ENCODE assay signal across 9 cellular contexts in the genomic region with DNA sequence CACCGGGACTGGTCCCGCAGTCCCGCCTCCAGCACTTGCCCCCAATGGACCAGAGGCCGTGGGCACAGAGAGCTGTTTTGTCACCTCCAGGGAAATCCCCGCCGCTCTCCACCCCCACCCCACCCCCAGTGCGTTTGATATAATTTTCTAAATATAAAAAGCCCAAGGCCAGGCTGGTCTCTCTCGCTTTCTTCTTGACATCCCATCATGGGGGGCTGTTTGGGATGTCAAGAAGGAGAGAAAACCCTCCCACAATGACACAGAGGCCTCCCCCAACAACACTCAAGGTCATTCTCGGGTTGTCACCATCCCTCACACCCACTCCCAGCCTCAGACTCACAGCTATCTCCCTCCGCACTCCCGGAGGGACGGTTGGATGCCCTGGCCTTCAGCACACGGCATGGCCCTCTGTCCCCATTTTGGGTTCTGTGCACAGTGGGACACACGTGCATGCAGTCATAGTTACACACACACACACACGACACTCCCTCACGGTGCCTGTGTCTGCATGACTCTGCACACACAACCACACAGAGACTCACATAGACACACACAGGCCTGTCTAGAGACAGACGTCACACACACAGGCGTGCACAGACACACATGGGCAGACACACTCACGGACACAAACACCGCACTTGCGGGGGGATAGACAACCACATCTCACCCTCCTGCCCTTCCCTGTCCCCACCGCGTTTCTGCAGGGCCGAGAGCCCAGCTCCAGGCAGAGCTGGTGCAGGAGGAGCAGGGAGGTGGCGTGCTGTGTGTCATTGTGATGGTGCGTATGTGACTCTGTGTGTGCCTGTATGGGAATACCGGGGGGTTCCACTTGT. TPM values are rescaled to one million over a fixed set of nuclear protein-coding genes. Genes with fewer than 3 reads are reported as not detected.
DNase-seq lines count a peak whose midpoint lies in the region; ATAC-seq, FAIRE-seq and TF ChIP-seq lines count a peak whose summit lies in the region.
"Had no signal": no experiment of that assay in that cellular context is flagged by ENCODE, and none has a peak within 500 bp of the region (broad histone marks: within the 10 kb centered on the region; RNA-seq: fewer than 3 reads in every experiment).

No MANE protein-coding gene starts in this region.

- peak overlapping the region; percentile 87 for H3K4me2 ChIP-seq in A549

- no peak for TF ChIP-seq POLR2A in A549 (IDR thresholded peaks at IDR 0.05; ENCODE audit: low read length)

- H3K9me3 ChIP-seq in A549: no peaks in the 10 kb centered on the region

- peak overlapping the region; percentile 95 to 100 for H3K27ac ChIP-seq in A549
- peak overlapping the region; percentile 71 to 100 (median 92) for H3K27ac ChIP-seq in dorsolateral prefrontal cortex

- intact Hi-C loops in dorsolateral prefrontal cortex (cut with DNase I): loop anchor here in 1 of 2 donors (2.0 kb wide), 1 partner anchor 43 kb away; no protein-coding TSS in a partner anchor

- H3K4me3 ChIP-seq in A549 (peak overlapping the region; percentile 97), dorsolateral prefrontal cortex (peak overlapping the region; percentile 54 to 98 (median 76))

- peak overlapping the region; percentile 54 for H3K4me3 Mint-ChIP-seq in nephron progenitor cell

- no peak for TF ChIP-seq EP300 in A549 (IDR thresholded peaks at IDR 0.05)

- H3K36me3 Mint-ChIP-seq in nephron progenitor cell (ENCODE audit: low read depth): no peaks in the 10 kb centered on the region

- DNase-seq in A549 (ENCODE audit: low read depth in 1 of 2, low spot score in 1 of 2): no peak
- peak; percentile 29 for DNase-seq in NCI-H69 (lab: John Stamatoyannopoulos, UW)
- DNase-seq in dorsolateral prefrontal cortex: peak in 1 of 10 donors; percentile 52
- DNase-seq in nephron progenitor cell: no peak
- DNase-seq in NK-92 treated with Interleukin-12 subunit alpha and Interleukin-12 subunit beta, amount 100 ng/mL, for 24 hours (lab: John Stamatoyannopoulos, UW): no peak
- no peak for DNase-seq in stimulated activated CD4-positive, alpha-beta T cell treated with anti-CD3 and anti-CD28 coated beads, Interleukin-2, amount 100 ng/mL, for 48 hours
- DNase-seq in COLO829 (ENCODE audit: low spot score): no peak
- no peak for DNase-seq in NCI-H510A treated with DMSO at 0.1 percent for 48 hours (lab: John Stamatoyannopoulos, UW)

- ATAC-seq in A549: no peak

- CTCF ChIA-PET in A549 (lab: Yijun Ruan, JAX): interaction anchor here (0.6 to 1.2 kb wide), 4 partner anchors 13 to 34 kb away, joined by 3 to 4 read pairs (median 3); no protein-coding TSS in a partner anchor

- H3K4me1 Mint-ChIP-seq in nephron progenitor cell: peaks cover 20% of the 10 kb centered on the region

- no peaks in the 10 kb centered on the region for H3K27me3 ChIP-seq in dorsolateral prefrontal cortex

- no peak for FAIRE-seq in A549 (lab: Jason Lieb, UNC)
- FAIRE-seq: TTC549 had no signal

- no peak for TF ChIP-seq RAD21 in A549 (conservative IDR thresholded peaks at IDR 0.05 in 1 of 2, IDR thresholded peaks at IDR 0.05 in 1 of 2)

- TF ChIP-seq CTCF in A549 (IDR thresholded peaks at IDR 0.05) (no peak), dorsolateral prefrontal cortex (IDR thresholded peaks at IDR 0.05 in 54 of 56, conservative IDR thresholded peaks at IDR 0.05 in 2 of 56; ENCODE audit: low read depth in 1 of 56, partially characterized antibody in 56 of 56) (no peak), nephron progenitor cell (IDR thresholded peaks at IDR 0.05) (no peak)

- POLR2A ChIA-PET in A549 (lab: Yijun Ruan, JAX): no interaction called here

- peaks cover 87% of the 10 kb centered on the region for H3K27me3 Mint-ChIP-seq in nephron progenitor cell (ENCODE audit: low read depth, poor library complexity)

- peaks cover 5% of the 10 kb centered on the region for H3K9me3 Mint-ChIP-seq in nephron progenitor cell

- WGBS in A549 (ENCODE audit: missing lambda C conversion rate): 56% methylated on average over 19 of the region's 27 CpGs

- peaks cover 48% of the 10 kb centered on the region for H3K4me1 ChIP-seq in A549

- no peak overlapping the region for H3K27ac Mint-ChIP-seq in nephron progenitor cell

TF ChIP-seq in A549, 52 proteins besides CTCF, POLR2A, EP300 and RAD21:
- TF ChIP-seq ESRRA (IDR thresholded peaks at IDR 0.05; ENCODE audit: borderline replicate concordance, low read length): no peak

RNA-seq across cellular contexts. Expression of gene NFIC, which starts 4.8 kb away (rescaled TPM):
- polyA plus RNA-seq in A549 (2011; rRNA removed) (2.6 and 4.7 TPM in 2 replicates), A549 (2017; fragmentation: RNase III; extraction: RNeasy Plus Mini Kit Qiagen cat#74134 plus additional on column Dnase treatment) (34.6 to 36.4 TPM (median 34.9 TPM) in 3 replicates)
- 8.9 and 14.2 TPM in 2 replicates for polyA plus RNA-seq in A549 (2012; cell fraction: cytosol; rRNA removed)
- polyA plus RNA-seq in A549 (2012; cell fraction: nucleus; rRNA removed): 20.1 and 22.9 TPM in 2 replicates
- polyA minus RNA-seq in A549 (2011; rRNA and poly(A)+ RNA removed): 10.5 and 14.6 TPM in 2 replicates
- total RNA-seq in dorsolateral prefrontal cortex: 100 to 1,000 TPM in 118 of 120 experiments, 10 to 100 TPM in 2; 98.0 to 269 (median 135) TPM
